Comparison of ENCODE assay signal across 9 cellular contexts in the genomic region with DNA sequence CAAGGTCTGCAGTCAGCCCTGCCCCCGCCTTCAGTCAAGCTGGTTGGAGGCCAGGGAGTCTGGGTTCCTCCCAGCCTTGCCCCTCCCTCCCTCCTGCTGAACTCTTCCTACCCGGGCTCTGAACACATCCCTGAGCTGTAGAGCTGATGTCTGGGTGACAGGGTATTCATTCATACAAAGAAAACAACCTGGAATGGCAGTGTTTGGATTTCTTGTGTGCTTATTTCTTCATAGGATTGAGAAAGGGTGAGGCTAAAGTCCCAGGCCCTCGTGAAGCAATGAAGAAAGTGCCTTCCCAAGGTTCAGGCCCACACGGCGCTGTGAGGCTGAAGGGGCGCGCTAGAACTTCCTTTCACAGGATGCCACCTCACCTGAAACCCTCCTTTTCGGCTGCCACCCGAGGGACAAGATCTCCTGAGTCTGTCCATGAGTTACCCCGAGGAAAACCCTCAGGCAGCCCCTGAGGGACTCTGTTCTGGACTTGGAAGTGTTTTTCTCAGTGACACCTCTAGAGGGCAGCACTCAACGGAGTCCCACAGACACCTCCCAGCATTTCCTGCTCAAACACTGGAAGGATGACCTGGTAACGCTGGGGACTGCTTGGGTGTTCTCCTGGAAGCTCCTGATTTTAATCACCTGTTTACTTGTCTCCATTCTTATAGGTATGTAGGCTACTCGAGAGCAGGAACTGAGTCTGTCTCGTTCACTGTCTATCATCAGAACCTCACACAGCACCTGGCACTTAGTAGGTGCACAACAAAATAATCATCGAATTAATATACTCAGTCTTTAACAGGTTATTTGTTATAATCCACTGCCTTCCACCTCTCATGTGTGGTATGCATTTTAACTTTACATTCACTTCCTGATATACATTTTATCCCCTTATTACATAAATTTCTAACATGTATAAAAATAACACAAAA. TPM values are rescaled to one million over a fixed set of nuclear protein-coding genes. Genes with fewer than 3 reads are reported as not detected.
DNase-seq lines count a peak whose midpoint lies in the region; ATAC-seq and TF ChIP-seq lines count a peak whose summit lies in the region.
"Had no signal": no experiment of that assay in that cellular context is flagged by ENCODE, and none has a peak within 500 bp of the region (broad histone marks: within the 10 kb centered on the region; RNA-seq: fewer than 3 reads in every experiment).

No MANE protein-coding gene starts in this region.

- ATAC-seq in GM21528 (IDR thresholded peaks at IDR 0.05; ENCODE audit: low FRiP score, unreplicated experiment): peak; percentile 74

- H3K9me3 ChIP-seq in ES-I3 (ENCODE audit: control insufficient read depth, insufficient read depth, low read length) (no peaks in the 10 kb centered on the region), SU-DHL-6 (ENCODE audit: insufficient read depth, low read length) (no peaks in the 10 kb centered on the region)

- H2AFZ ChIP-seq in SU-DHL-6 (ENCODE audit: low read depth, low read length, severe bottlenecking): no peak overlapping the region

- no peaks in the 10 kb centered on the region for H3K9me2 ChIP-seq in SU-DHL-6 (replicated peaks; ENCODE audit: insufficient read depth, low read length)

- TF ChIP-seq CTCF in SU-DHL-6 (IDR thresholded peaks at IDR 0.05; ENCODE audit: insufficient read depth, low read length, poor library complexity, severe bottlenecking) (peak; percentile 97), astrocyte of the spinal cord (IDR thresholded peaks at IDR 0.05; ENCODE audit: low read depth, low read length) (peak; percentile 74)

- H4K20me1 ChIP-seq in SU-DHL-6 (ENCODE audit: low read depth, low read length): no peaks in the 10 kb centered on the region

- H3K36me3 ChIP-seq in ES-I3 (ENCODE audit: insufficient read depth, low read length) (no peaks in the 10 kb centered on the region), SU-DHL-6 (ENCODE audit: low read length) (no peaks in the 10 kb centered on the region)

- no peak overlapping the region for H3K4me2 ChIP-seq in SU-DHL-6 (ENCODE audit: low read depth, low read length, poor library complexity, severe bottlenecking)

- H3K9ac ChIP-seq in ES-I3 (ENCODE audit: low read depth, low read length) (peak overlapping the region; percentile 35; the same call in 1 of the 2 replicates), SU-DHL-6 (ENCODE audit: low read length) (no peak overlapping the region)

- H3K4me3 ChIP-seq in SU-DHL-6 (ENCODE audit: insufficient read depth, low read length, poor library complexity, severe bottlenecking) (no peak overlapping the region), astrocyte of the spinal cord (ENCODE audit: low read depth, low read length) (no peak overlapping the region)

- in situ Hi-C loops in astrocyte of the spinal cord (cut with HindIII; ENCODE audit: low sequenced_read_pairs): no loop called here

- no peak overlapping the region for H3K27ac ChIP-seq in SU-DHL-6 (ENCODE audit: low read depth, low read length)

- no peaks in the 10 kb centered on the region for H3K79me2 ChIP-seq in SU-DHL-6 (ENCODE audit: insufficient read depth, low read length)

- H3K4me1 ChIP-seq in ES-I3 (ENCODE audit: insufficient read depth, low read length): peaks cover 4% of the 10 kb centered on the region; the same call in 1 of the 2 replicates

- no peaks in the 10 kb centered on the region for H3F3A ChIP-seq in SU-DHL-6 (ENCODE audit: insufficient read depth)

- DNase-seq in LHCN-M2 (ENCODE audit: low read depth) (peak; percentile 44), astrocyte of the spinal cord (ENCODE audit: low read depth, low spot score) (peak; percentile 42), iPS-NIHi11 (ENCODE audit: low spot score) (peak; percentile 80), DMS153 treated with DMSO at 0.1 percent for 48 hours (lab: John Stamatoyannopoulos, UW; ENCODE audit: unreplicated experiment) (no peak)
- DNase-seq in stimulated activated CD4-positive, alpha-beta T cell treated with anti-CD3 and anti-CD28 coated beads, Interleukin-2, amount 100 ng/mL, for 48 hours: peak; percentile 33 to 38

- H3K27me3 ChIP-seq in SU-DHL-6 (ENCODE audit: low read length): no peaks in the 10 kb centered on the region

RNA-seq across cellular contexts. Expression of a gene that starts 11.8 kb away (rescaled TPM):
- total RNA-seq in LHCN-M2 (2014; rRNA removed): not detected in 2 replicates
- not detected for polyA plus RNA-seq in LHCN-M2 (2012)

RNA-seq across cellular contexts. Expression of a gene that starts 25.2 kb away (rescaled TPM):
- not detected in 2 replicates for total RNA-seq in LHCN-M2 (2014; rRNA removed)
- polyA plus RNA-seq in LHCN-M2 (2012): not detected
- polyA plus RNA-seq: adipose tissue had no signal

RNA-seq across cellular contexts. Expression of a gene that starts 52.2 kb away (rescaled TPM):
- not detected in 2 replicates for total RNA-seq in LHCN-M2 (2014; rRNA removed)
- not detected for polyA plus RNA-seq in LHCN-M2 (2012)
